11 cellular contexts compared by ENCODE assay signal in genomic region chr9:35518981-35519679, GRCh38. TPM values are rescaled to one million over a fixed set of nuclear protein-coding genes. Genes with fewer than 3 reads are reported as not detected.
DNase-seq lines count a peak whose midpoint lies in the region; ATAC-seq, FAIRE-seq and TF ChIP-seq lines count a peak whose summit lies in the region.
"Had no signal": no experiment of that assay in that cellular context is flagged by ENCODE, and none has a peak within 500 bp of the region (broad histone marks: within the 10 kb centered on the region; RNA-seq: fewer than 3 reads in every experiment).

No MANE protein-coding gene starts in this region.

- TF ChIP-seq EP300 in A549 (IDR thresholded peaks at IDR 0.05) = 0 out of 5 replicates have a peak, but pooled peaks of 1 of the 2 experiments have one; percentile 27

- peak in 1 of 2 experiments; percentile 5; a peak in 1 of 5 replicates for TF ChIP-seq RAD21 in A549 (conservative IDR thresholded peaks at IDR 0.05 in 1 of 2, IDR thresholded peaks at IDR 0.05 in 1 of 2)

- POLR2A ChIA-PET in A549 (lab: Yijun Ruan, JAX) = interaction anchor here (0.5 to 3.2 kb wide), 8 partner anchors 10 to 408 kb away, joined by 3 to 18 read pairs (median 4); partner anchors contain the start of genes ATOSB, CCDC107, RMRP and RUSC2

- H3K4me1 Mint-ChIP-seq in neural crest cell = peaks cover 40% of the 10 kb centered on the region

- H3K27ac ChIP-seq in A549 = peak overlapping the region; percentile 95 to 96
- H3K27ac ChIP-seq in SJSA1 = peak overlapping the region; percentile 97

- H3K9me3 ChIP-seq in A549 = no peaks in the 10 kb centered on the region
- H3K9me3 ChIP-seq in SJSA1 (replicated peaks) = no peaks in the 10 kb centered on the region

- no peaks in the 10 kb centered on the region for H3K36me3 Mint-ChIP-seq in neural crest cell (ENCODE audit: low read depth)
- H3K36me3 Mint-ChIP-seq: activated naive CD4-positive, alpha-beta T cell treated with anti-CD3 and anti-CD28 coated beads, Interleukin-2, amount 50 U/mL, for 72 hours had no signal

- peaks cover 3% of the 10 kb centered on the region; the same call in 1 of the 2 replicates for H3K36me3 ChIP-seq in SJSA1

- peak overlapping the region; percentile 70 for H3K4me2 ChIP-seq in A549

- peak overlapping the region; percentile 97 for H3K27ac Mint-ChIP-seq in neural crest cell (ENCODE audit: unreplicated experiment)
- H3K27ac Mint-ChIP-seq: stimulated activated naive CD8-positive, alpha-beta T cell treated with anti-CD3 and anti-CD28 coated beads, Interleukin-15, Interleukin-2, amounts not matched to agents 100 ng/mL and 50 ng/mL, for 24 hours had no signal

- peak in 1 of 2 experiments; percentile 20; a peak in 3 of 6 replicates for ATAC-seq in A549
- ATAC-seq: activated naive CD4-positive, alpha-beta T cell treated with anti-CD3 and anti-CD28 coated beads, Interleukin-2, amount 50 U/mL, for 72 hours had no signal

- FAIRE-seq in A549 (lab: Jason Lieb, UNC) (no peak), D721Med (lab: Jason Lieb, UNC) (no peak)

- 13% methylated on average over 5 of the region's 5 CpGs for WGBS in A549 (ENCODE audit: missing lambda C conversion rate)

- H3K27me3 Mint-ChIP-seq in neural crest cell (ENCODE audit: low read depth) = no peaks in the 10 kb centered on the region
- H3K27me3 Mint-ChIP-seq: stimulated activated naive CD8-positive, alpha-beta T cell treated with anti-CD3 and anti-CD28 coated beads, Interleukin-15, Interleukin-2, amounts not matched to agents 100 ng/mL and 50 ng/mL, for 24 hours had no signal

- H3K4me3 Mint-ChIP-seq in neural crest cell = no peak overlapping the region
- H3K4me3 Mint-ChIP-seq: stimulated activated naive CD8-positive, alpha-beta T cell treated with anti-CD3 and anti-CD28 coated beads, Interleukin-15, Interleukin-2, amounts not matched to agents 100 ng/mL and 50 ng/mL, for 24 hours had no signal

- no peaks in the 10 kb centered on the region for H3K27me3 ChIP-seq in SJSA1 (replicated peaks)

- DNase-seq in A549 (ENCODE audit: low read depth in 1 of 2, low spot score in 1 of 2) (peak in 1 of 2 experiments; percentile 73), SJSA1 (ENCODE audit: low read depth in 1 of 2, low spot score in 2 of 2) (peak in 1 of 2 experiments; percentile 68), fibroblast of peridontal ligament (ENCODE audit: extremely low read depth) (peak; percentile 47), neural crest cell (ENCODE audit: low read depth, low spot score) (no peak), COLO829 (ENCODE audit: low spot score) (no peak), D721Med (ENCODE audit: insufficient read length, low spot score) (no peak)
- DNase-seq in activated CD8-positive, alpha-beta memory T cell treated with anti-CD3 and anti-CD28 coated beads, Interleukin-2, amount 50 U/mL, for 4 hours = no peak
- no peak for DNase-seq in activated T-cell treated with anti-CD3 and anti-CD28 coated beads, Interleukin-2, amount 50 U/mL, for 48 hours
- DNase-seq: SHP77 treated with DMSO at 0.1 percent for 48 hours had no signal

- H3K4me3 ChIP-seq in A549 (0 out of 3 replicates have a peak overlapping the region, but pooled peaks have one; percentile 2), SJSA1 (no peak overlapping the region)

- CTCF ChIA-PET in A549 (lab: Yijun Ruan, JAX) = interaction anchor here (0.8 to 10.0 kb wide), 13 partner anchors 9 to 416 kb away, joined by 3 to 146 read pairs (median 6); partner anchors contain the start of genes RUSC2 and STOML2

- H3K4me1 ChIP-seq in A549 (peaks cover 96% of the 10 kb centered on the region), SJSA1 (replicated peaks) (peaks cover 77% of the 10 kb centered on the region)

- no peaks in the 10 kb centered on the region for H3K9me3 Mint-ChIP-seq in neural crest cell
- H3K9me3 Mint-ChIP-seq: activated naive CD4-positive, alpha-beta T cell treated with anti-CD3 and anti-CD28 coated beads, Interleukin-2, amount 50 U/mL, for 72 hours; stimulated activated naive CD8-positive, alpha-beta T cell treated with anti-CD3 and anti-CD28 coated beads, Interleukin-15, Interleukin-2, amounts not matched to agents 100 ng/mL and 50 ng/mL, for 24 hours had no signal

- TF ChIP-seq CTCF in A549 (IDR thresholded peaks at IDR 0.05) (no peak), neural crest cell (conservative IDR thresholded peaks at IDR 0.05) (no peak), D721Med (IDR thresholded peaks at IDR 0.05; ENCODE audit: insufficient read depth, missing control alignments) (no peak)

- no peak for TF ChIP-seq POLR2A in A549 (IDR thresholded peaks at IDR 0.05; ENCODE audit: low read length)

TF ChIP-seq in A549, 52 proteins besides CTCF, POLR2A, EP300 and RAD21:
- TF ChIP-seq PHF8 (IDR thresholded peaks at IDR 0.05; ENCODE audit: borderline replicate concordance, low read depth) (no peak), FOXS1 (CRISPR knock-in tag; IDR thresholded peaks at IDR 0.05) (no peak), RNF2 (IDR thresholded peaks at IDR 0.05; ENCODE audit: borderline replicate concordance, low read depth) (no peak), ZNF302 (CRISPR knock-in tag; IDR thresholded peaks at IDR 0.05) (peak; percentile 74; the same call in 1 of the 2 replicates), HOXB13 (CRISPR knock-in tag; IDR thresholded peaks at IDR 0.05; ENCODE audit: low read depth) (peak; percentile 65; the same call in 1 of the 2 replicates), JUN (IDR thresholded peaks at IDR 0.05) (peak; percentile 28 to 54; a peak in 2 of 5 replicates), HOXB5 (CRISPR knock-in tag; IDR thresholded peaks at IDR 0.05) (peak; percentile 83), CHD4 (IDR thresholded peaks at IDR 0.05; ENCODE audit: borderline replicate concordance) (no peak), RCOR1 (IDR thresholded peaks at IDR 0.05; ENCODE audit: low read depth, low read length) (no peak), MAX (IDR thresholded peaks at IDR 0.05) (peak; percentile 18; the same call in 1 of the 2 replicates), TP53 (CRISPR knock-in tag; IDR thresholded peaks at IDR 0.05) (no peak)
- TF ChIP-seq, protein P1, sequence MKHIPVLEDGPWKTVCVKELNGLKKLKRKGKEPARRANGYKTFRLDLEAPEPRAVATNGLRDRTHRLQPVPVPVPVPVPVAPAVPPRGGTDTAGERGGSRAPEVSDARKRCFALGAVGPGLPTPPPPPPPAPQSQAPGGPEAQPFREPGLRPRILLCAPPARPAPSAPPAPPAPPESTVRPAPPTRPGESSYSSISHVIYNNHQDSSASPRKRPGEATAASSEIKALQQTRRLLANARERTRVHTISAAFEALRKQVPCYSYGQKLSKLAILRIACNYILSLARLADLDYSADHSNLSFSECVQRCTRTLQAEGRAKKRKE (CRISPR knock-in tag; IDR thresholded peaks at IDR 0.05; ENCODE audit: low read depth) = 0 out of 2 replicates have a peak, but pooled peaks have one; percentile 24

RNA-seq across cellular contexts. Expression of gene RUSC2, which starts 29.2 kb away (rescaled TPM):
- polyA plus RNA-seq in A549 (2011; rRNA removed) (15.9 and 16.8 TPM in 2 replicates), A549 (2017; fragmentation: RNase III; extraction: RNeasy Plus Mini Kit Qiagen cat#74134 plus additional on column Dnase treatment) (21.0 to 21.6 TPM (median 21.2 TPM) in 3 replicates)
- polyA plus RNA-seq in A549 (2012; cell fraction: cytosol; rRNA removed) = 17.6 and 25.3 TPM in 2 replicates
- 67.7 and 81.9 TPM in 2 replicates for polyA plus RNA-seq in A549 (2012; cell fraction: nucleus; rRNA removed)
- polyA minus RNA-seq in A549 (2011; rRNA and poly(A)+ RNA removed) = 77.7 and 84.8 TPM in 2 replicates
- total RNA-seq in SJSA1 (2014; rRNA removed; shearing (Covaris generic)) = 22.1 and 24.0 TPM in 2 replicates
- 17.4 and 20.1 TPM in 2 replicates for total RNA-seq in neural crest cell
